In the genomic region with DNA sequence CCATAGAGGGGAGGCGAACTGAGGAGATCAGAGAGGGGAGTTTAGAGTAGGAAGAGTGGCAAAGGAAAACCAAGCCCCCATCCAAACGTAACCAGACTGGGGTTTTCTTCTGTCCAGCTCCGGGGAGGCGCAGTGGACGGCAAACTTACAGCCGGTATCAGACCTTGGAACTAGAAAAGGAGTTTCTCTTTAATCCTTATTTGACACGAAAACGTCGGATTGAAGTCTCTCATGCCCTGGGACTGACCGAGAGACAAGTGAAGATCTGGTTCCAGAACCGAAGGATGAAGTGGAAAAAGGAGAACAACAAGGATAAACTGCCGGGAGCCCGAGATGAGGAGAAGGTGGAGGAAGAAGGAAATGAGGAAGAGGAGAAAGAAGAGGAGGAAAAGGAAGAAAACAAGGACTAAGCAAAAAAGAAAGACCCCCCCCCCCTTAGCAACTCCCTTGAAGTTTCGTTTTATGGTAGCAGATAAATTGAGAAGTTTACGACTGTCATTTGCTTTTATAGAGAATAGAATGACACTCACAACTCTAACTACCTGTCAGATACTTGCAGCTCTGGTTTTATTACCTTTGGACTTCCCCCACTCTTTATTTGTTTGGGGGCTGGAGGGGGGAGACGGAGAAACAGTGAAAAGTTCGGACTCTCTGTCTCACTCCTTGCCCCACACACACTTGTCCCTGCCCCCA, we compare ENCODE assay signal across 1 cellular context.
TF ChIP-seq lines count a peak whose summit lies in the region.

No MANE protein-coding gene starts in this region.

TF ChIP-seq in HEK293, 187 proteins besides CTCF, POLR2A, EP300 and RAD21 (continued from another document and continues in another):
- TF ChIP-seq, protein P1, sequence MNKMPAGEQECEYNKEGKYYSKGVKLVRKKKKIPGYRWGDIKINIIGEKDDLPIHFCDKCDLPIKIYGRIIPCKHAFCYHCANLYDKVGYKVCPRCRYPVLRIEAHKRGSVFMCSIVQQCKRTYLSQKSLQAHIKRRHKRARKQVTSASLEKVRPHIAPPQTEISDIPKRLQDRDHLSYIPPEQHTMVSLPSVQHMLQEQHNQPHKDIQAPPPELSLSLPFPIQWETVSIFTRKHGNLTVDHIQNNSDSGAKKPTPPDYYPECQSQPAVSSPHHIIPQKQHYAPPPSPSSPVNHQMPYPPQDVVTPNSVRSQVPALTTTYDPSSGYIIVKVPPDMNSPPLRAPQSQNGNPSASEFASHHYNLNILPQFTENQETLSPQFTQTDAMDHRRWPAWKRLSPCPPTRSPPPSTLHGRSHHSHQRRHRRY (tag by site-specific recombination; IDR thresholded peaks at IDR 0.05), result no peak
- TF ChIP-seq, protein P2, sequence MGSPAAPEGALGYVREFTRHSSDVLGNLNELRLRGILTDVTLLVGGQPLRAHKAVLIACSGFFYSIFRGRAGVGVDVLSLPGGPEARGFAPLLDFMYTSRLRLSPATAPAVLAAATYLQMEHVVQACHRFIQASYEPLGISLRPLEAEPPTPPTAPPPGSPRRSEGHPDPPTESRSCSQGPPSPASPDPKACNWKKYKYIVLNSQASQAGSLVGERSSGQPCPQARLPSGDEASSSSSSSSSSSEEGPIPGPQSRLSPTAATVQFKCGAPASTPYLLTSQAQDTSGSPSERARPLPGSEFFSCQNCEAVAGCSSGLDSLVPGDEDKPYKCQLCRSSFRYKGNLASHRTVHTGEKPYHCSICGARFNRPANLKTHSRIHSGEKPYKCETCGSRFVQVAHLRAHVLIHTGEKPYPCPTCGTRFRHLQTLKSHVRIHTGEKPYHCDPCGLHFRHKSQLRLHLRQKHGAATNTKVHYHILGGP (tag by site-specific recombination; IDR thresholded peaks at IDR 0.05), result peak; percentile 6; the same call in 1 of the 2 replicates
- peak; percentile 79 for TF ChIP-seq ZNF596 (tag by site-specific recombination; IDR thresholded peaks at IDR 0.05)
- TF ChIP-seq ZNF658 (tag by site-specific recombination; IDR thresholded peaks at IDR 0.05), result no peak
- no peak for TF ChIP-seq ZNF174 (tag by site-specific recombination; IDR thresholded peaks at IDR 0.05)
- TF ChIP-seq, protein P3, sequence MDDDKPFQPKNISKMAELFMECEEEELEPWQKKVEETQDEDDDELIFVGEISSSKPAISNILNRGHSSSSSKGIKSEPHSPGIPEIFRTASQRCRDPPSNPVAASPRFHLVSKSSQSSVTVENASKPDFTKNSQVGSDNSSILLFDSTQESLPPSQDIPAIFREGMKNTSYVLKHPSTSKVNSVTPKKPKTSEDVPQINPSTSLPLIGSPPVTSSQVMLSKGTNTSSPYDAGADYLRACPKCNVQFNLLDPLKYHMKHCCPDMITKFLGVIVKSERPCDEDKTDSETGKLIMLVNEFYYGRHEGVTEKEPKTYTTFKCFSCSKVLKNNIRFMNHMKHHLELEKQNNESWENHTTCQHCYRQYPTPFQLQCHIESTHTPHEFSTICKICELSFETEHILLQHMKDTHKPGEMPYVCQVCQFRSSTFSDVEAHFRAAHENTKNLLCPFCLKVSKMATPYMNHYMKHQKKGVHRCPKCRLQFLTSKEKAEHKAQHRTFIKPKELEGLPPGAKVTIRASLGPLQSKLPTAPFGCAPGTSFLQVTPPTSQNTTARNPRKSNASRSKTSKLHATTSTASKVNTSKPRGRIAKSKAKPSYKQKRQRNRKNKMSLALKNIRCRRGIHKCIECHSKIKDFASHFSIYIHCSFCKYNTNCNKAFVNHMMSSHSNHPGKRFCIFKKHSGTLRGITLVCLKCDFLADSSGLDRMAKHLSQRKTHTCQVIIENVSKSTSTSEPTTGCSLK (tag by site-specific recombination; IDR thresholded peaks at IDR 0.05), result no peak
- TF ChIP-seq ZNF555 (tag by site-specific recombination; conservative IDR thresholded peaks at IDR 0.05), result no peak
- TF ChIP-seq SCRT2 (tag by site-specific recombination; IDR thresholded peaks at IDR 0.05), result peak; percentile 70
- TF ChIP-seq ZFP3 (tag by site-specific recombination; IDR thresholded peaks at IDR 0.05; ENCODE audit: low read depth), result no peak; the same call in 1 of the 2 replicates
- no peak for TF ChIP-seq ZNF266 (tag by site-specific recombination; IDR thresholded peaks at IDR 0.05; ENCODE audit: low read depth)
- no peak for TF ChIP-seq ZNF792 (tag by site-specific recombination; IDR thresholded peaks at IDR 0.05)
- no peak for TF ChIP-seq ZNF664 (tag by site-specific recombination; IDR thresholded peaks at IDR 0.05)
- TF ChIP-seq SP7 (tag by site-specific recombination; IDR thresholded peaks at IDR 0.05), result no peak; the same call in 1 of the 2 replicates
- TF ChIP-seq ZNF610 (tag by site-specific recombination; IDR thresholded peaks at IDR 0.05; ENCODE audit: borderline replicate concordance), result no peak
- no peak for TF ChIP-seq ZBTB21 (tag by site-specific recombination; IDR thresholded peaks at IDR 0.05)
- no peak for TF ChIP-seq ZNF302 (tag by site-specific recombination; IDR thresholded peaks at IDR 0.05; ENCODE audit: low read depth)
- no peak for TF ChIP-seq ZNF155 (tag by site-specific recombination; IDR thresholded peaks at IDR 0.05)
- TF ChIP-seq ZBTB48 (tag by site-specific recombination; IDR thresholded peaks at IDR 0.05), result no peak
- TF ChIP-seq ZNF24 (tag by site-specific recombination; IDR thresholded peaks at IDR 0.05), result no peak
- no peak; the same call in 1 of the 2 replicates for TF ChIP-seq ZNF19 (tag by site-specific recombination; IDR thresholded peaks at IDR 0.05; ENCODE audit: low read depth)
- TF ChIP-seq ZNF354C (tag by site-specific recombination; IDR thresholded peaks at IDR 0.05; ENCODE audit: borderline replicate concordance, low read depth), result no peak
- TF ChIP-seq, protein P4, sequence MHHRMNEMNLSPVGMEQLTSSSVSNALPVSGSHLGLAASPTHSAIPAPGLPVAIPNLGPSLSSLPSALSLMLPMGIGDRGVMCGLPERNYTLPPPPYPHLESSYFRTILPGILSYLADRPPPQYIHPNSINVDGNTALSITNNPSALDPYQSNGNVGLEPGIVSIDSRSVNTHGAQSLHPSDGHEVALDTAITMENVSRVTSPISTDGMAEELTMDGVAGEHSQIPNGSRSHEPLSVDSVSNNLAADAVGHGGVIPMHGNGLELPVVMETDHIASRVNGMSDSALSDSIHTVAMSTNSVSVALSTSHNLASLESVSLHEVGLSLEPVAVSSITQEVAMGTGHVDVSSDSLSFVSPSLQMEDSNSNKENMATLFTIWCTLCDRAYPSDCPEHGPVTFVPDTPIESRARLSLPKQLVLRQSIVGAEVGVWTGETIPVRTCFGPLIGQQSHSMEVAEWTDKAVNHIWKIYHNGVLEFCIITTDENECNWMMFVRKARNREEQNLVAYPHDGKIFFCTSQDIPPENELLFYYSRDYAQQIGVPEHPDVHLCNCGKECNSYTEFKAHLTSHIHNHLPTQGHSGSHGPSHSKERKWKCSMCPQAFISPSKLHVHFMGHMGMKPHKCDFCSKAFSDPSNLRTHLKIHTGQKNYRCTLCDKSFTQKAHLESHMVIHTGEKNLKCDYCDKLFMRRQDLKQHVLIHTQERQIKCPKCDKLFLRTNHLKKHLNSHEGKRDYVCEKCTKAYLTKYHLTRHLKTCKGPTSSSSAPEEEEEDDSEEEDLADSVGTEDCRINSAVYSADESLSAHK (tag by site-specific recombination; IDR thresholded peaks at IDR 0.05), result peak; percentile 91
- TF ChIP-seq, protein P5, sequence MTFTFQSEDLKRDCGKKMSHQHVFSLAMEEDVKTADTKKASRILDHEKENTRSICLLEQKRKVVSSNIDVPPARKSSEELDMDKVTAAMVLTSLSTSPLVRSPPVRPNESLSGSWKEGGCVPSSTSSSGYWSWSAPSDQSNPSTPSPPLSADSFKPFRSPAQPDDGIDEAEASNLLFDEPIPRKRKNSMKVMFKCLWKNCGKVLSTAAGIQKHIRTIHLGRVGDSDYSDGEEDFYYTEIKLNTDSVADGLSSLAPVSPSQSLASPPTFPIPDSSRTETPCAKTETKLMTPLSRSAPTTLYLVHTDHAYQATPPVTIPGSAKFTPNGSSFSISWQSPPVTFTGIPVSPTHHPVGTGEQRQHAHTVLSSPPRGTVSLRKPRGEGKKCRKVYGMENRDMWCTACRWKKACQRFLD (tag by site-specific recombination; IDR thresholded peaks at IDR 0.05), result no peak
- TF ChIP-seq ZNF561 (tag by site-specific recombination; IDR thresholded peaks at IDR 0.05; ENCODE audit: borderline replicate concordance), result no peak
- no peak for TF ChIP-seq ZNF221 (tag by site-specific recombination; IDR thresholded peaks at IDR 0.05; ENCODE audit: borderline replicate concordance)
- TF ChIP-seq, protein P6, sequence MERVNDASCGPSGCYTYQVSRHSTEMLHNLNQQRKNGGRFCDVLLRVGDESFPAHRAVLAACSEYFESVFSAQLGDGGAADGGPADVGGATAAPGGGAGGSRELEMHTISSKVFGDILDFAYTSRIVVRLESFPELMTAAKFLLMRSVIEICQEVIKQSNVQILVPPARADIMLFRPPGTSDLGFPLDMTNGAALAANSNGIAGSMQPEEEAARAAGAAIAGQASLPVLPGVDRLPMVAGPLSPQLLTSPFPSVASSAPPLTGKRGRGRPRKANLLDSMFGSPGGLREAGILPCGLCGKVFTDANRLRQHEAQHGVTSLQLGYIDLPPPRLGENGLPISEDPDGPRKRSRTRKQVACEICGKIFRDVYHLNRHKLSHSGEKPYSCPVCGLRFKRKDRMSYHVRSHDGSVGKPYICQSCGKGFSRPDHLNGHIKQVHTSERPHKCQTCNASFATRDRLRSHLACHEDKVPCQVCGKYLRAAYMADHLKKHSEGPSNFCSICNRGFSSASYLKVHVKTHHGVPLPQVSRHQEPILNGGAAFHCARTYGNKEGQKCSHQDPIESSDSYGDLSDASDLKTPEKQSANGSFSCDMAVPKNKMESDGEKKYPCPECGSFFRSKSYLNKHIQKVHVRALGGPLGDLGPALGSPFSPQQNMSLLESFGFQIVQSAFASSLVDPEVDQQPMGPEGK (tag by site-specific recombination; IDR thresholded peaks at IDR 0.05), result peak; percentile 68
- TF ChIP-seq, protein P7, sequence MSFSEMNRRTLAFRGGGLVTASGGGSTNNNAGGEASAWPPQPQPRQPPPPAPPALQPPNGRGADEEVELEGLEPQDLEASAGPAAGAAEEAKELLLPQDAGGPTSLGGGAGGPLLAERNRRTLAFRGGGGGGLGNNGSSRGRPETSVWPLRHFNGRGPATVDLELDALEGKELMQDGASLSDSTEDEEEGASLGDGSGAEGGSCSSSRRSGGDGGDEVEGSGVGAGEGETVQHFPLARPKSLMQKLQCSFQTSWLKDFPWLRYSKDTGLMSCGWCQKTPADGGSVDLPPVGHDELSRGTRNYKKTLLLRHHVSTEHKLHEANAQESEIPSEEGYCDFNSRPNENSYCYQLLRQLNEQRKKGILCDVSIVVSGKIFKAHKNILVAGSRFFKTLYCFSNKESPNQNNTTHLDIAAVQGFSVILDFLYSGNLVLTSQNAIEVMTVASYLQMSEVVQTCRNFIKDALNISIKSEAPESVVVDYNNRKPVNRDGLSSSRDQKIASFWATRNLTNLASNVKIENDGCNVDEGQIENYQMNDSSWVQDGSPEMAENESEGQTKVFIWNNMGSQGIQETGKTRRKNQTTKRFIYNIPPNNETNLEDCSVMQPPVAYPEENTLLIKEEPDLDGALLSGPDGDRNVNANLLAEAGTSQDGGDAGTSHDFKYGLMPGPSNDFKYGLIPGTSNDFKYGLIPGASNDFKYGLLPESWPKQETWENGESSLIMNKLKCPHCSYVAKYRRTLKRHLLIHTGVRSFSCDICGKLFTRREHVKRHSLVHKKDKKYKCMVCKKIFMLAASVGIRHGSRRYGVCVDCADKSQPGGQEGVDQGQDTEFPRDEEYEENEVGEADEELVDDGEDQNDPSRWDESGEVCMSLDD (tag by site-specific recombination; IDR thresholded peaks at IDR 0.05), result no peak
- no peak for TF ChIP-seq ZNF121 (tag by site-specific recombination; IDR thresholded peaks at IDR 0.05)
- no peak for TF ChIP-seq ZNF768 (tag by site-specific recombination; IDR thresholded peaks at IDR 0.05)
- no peak for TF ChIP-seq ZNF311 (tag by site-specific recombination; IDR thresholded peaks at IDR 0.05; ENCODE audit: borderline replicate concordance)
- no peak for TF ChIP-seq ZNF514 (tag by site-specific recombination; IDR thresholded peaks at IDR 0.05)
- TF ChIP-seq ZNF791 (tag by site-specific recombination; IDR thresholded peaks at IDR 0.05), result no peak
- no peak for TF ChIP-seq GFI1B (tag by site-specific recombination; IDR thresholded peaks at IDR 0.05)
- TF ChIP-seq ZNF2 (tag by site-specific recombination; IDR thresholded peaks at IDR 0.05), result no peak
- TF ChIP-seq ZNF501 (tag by site-specific recombination; IDR thresholded peaks at IDR 0.05), result no peak
- TF ChIP-seq ZNF423 (tag by site-specific recombination; IDR thresholded peaks at IDR 0.05), result 0 out of 2 replicates have a peak, but pooled peaks have one; percentile 11
- TF ChIP-seq ZNF600 (tag by site-specific recombination; IDR thresholded peaks at IDR 0.05), result peak; percentile 35; the same call in 1 of the 2 replicates
- TF ChIP-seq ZNF23 (tag by site-specific recombination; IDR thresholded peaks at IDR 0.05; ENCODE audit: borderline replicate concordance), result no peak
- TF ChIP-seq, protein P8, sequence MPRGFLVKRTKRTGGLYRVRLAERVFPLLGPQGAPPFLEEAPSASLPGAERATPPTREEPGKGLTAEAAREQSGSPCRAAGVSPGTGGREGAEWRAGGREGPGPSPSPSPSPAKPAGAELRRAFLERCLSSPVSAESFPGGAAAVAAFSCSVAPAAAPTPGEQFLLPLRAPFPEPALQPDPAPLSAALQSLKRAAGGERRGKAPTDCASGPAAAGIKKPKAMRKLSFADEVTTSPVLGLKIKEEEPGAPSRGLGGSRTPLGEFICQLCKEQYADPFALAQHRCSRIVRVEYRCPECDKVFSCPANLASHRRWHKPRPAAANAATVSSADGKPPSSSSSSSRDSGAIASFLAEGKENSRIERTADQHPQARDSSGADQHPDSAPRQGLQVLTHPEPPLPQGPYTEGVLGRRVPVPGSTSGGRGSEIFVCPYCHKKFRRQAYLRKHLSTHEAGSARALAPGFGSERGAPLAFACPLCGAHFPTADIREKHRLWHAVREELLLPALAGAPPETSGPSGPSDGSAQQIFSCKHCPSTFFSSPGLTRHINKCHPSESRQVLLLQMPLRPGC (tag by site-specific recombination; IDR thresholded peaks at IDR 0.05), result no peak
- TF ChIP-seq ZBTB1 (tag by site-specific recombination; IDR thresholded peaks at IDR 0.05), result no peak
- no peak for TF ChIP-seq ZNF777 (tag by site-specific recombination; IDR thresholded peaks at IDR 0.05; ENCODE audit: borderline replicate concordance)
- TF ChIP-seq IKZF3 (tag by site-specific recombination; IDR thresholded peaks at IDR 0.05), result peak; percentile 69
- TF ChIP-seq, protein P9, sequence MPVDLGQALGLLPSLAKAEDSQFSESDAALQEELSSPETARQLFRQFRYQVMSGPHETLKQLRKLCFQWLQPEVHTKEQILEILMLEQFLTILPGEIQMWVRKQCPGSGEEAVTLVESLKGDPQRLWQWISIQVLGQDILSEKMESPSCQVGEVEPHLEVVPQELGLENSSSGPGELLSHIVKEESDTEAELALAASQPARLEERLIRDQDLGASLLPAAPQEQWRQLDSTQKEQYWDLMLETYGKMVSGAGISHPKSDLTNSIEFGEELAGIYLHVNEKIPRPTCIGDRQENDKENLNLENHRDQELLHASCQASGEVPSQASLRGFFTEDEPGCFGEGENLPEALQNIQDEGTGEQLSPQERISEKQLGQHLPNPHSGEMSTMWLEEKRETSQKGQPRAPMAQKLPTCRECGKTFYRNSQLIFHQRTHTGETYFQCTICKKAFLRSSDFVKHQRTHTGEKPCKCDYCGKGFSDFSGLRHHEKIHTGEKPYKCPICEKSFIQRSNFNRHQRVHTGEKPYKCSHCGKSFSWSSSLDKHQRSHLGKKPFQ (tag by site-specific recombination; IDR thresholded peaks at IDR 0.05), result peak; percentile 57; the same call in 1 of the 2 replicates
- TF ChIP-seq ZNF37A (tag by site-specific recombination; IDR thresholded peaks at IDR 0.05), result no peak
- TF ChIP-seq WT1 (tag by site-specific recombination; IDR thresholded peaks at IDR 0.05), result peak; percentile 75
- no peak for TF ChIP-seq ZNF394 (tag by site-specific recombination; IDR thresholded peaks at IDR 0.05; ENCODE audit: borderline replicate concordance)
- no peak for TF ChIP-seq ZNF324 (tag by site-specific recombination; IDR thresholded peaks at IDR 0.05)
- TF ChIP-seq ZNF660 (tag by site-specific recombination; IDR thresholded peaks at IDR 0.05), result no peak
